Comparison of ENCODE assay signal across 1 cellular context in the genomic region with DNA sequence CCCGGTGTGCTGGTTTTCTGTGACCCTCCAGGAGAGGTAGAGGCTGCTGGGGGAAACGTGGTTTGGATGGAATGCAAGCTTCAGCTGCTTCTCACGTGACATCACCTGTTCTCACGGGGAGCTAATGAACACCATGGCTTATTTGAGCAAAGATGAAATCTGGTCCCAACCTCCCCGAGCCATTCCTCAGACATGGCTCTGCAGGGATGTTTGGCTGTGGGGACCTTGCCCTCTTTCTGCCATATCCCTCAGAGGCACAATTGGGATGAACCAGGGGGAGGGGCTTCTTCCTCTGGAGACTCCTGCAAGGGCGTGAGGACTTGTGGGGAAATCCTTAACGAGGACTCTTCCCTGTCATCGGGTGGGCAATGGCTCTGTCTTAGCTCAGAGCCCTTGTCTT.
TF ChIP-seq lines count a peak whose summit lies in the region.

No MANE protein-coding gene starts in this region.

TF ChIP-seq in H1, 55 proteins besides CTCF, POLR2A, EP300 and RAD21:
- TF ChIP-seq RFX5 (IDR thresholded peaks at IDR 0.05; ENCODE audit: borderline replicate concordance, low read depth, low read length), result no peak
- no peak for TF ChIP-seq TAF1 (IDR thresholded peaks at IDR 0.05; ENCODE audit: low read depth, low read length)
- TF ChIP-seq RBBP5 (IDR thresholded peaks at IDR 0.05; ENCODE audit: borderline replicate concordance, low read depth, low read length), result no peak
- TF ChIP-seq JUN (IDR thresholded peaks at IDR 0.05; ENCODE audit: low read depth, low read length), result no peak
- TF ChIP-seq FOSL1 (IDR thresholded peaks at IDR 0.05; ENCODE audit: insufficient read depth, low read depth, low read length), result no peak
- no peak for TF ChIP-seq EGR1 (IDR thresholded peaks at IDR 0.05; ENCODE audit: borderline replicate concordance, low read depth, low read length)
- TF ChIP-seq CBX8 (IDR thresholded peaks at IDR 0.05; ENCODE audit: borderline replicate concordance, low read depth, low read length), result no peak
- no peak for TF ChIP-seq SP4 (IDR thresholded peaks at IDR 0.05; ENCODE audit: low read length)
- no peak for TF ChIP-seq BCL11A (IDR thresholded peaks at IDR 0.05; ENCODE audit: low read depth in 2 of 2, low read length in 2 of 2)
- TF ChIP-seq CREB1 (IDR thresholded peaks at IDR 0.05), result no peak
